ENCODE assay signal across 24 cellular contexts in genomic region chr7:84589012-84589411, GRCh38.
DNase-seq lines count a peak whose midpoint lies in the region; ATAC-seq, FAIRE-seq and TF ChIP-seq lines count a peak whose summit lies in the region.
"Had no signal": no experiment of that assay in that cellular context is flagged by ENCODE, and none has a peak within 500 bp of the region (broad histone marks: within the 10 kb centered on the region; RNA-seq: fewer than 3 reads in every experiment).

No MANE protein-coding gene starts in this region.

- no peaks in the 10 kb centered on the region for H3K79me2 ChIP-seq in GM23338 (replicated peaks; ENCODE audit: insufficient read depth)

- no peaks in the 10 kb centered on the region for H3K27me3 Mint-ChIP-seq in GM23338 (ENCODE audit: insufficient read depth, low read depth, poor library complexity)
- H3K27me3 Mint-ChIP-seq: CD4-positive, CD25-positive, alpha-beta regulatory T cell had no signal

- H3F3A ChIP-seq in GM23338 (replicated peaks; ENCODE audit: low read depth) = no peaks in the 10 kb centered on the region

- ATAC-seq in GM23338 = no peak
- ATAC-seq in lower lobe of right lung = no peak
- ATAC-seq: A549 had no signal

- no peaks in the 10 kb centered on the region for H3K4me1 ChIP-seq in GM23338 (ENCODE audit: insufficient read depth)
- H3K4me1 ChIP-seq in lower lobe of right lung = no peaks in the 10 kb centered on the region
- H3K4me1 ChIP-seq: A549, BE2C, Peyer's patch had no signal

- H3K9me3 Mint-ChIP-seq in GM23338 = 0 out of 3 replicates have a peak, but pooled peaks cover 4% of the 10 kb centered on the region

- no peaks in the 10 kb centered on the region for H3K36me3 Mint-ChIP-seq in GM23338 (ENCODE audit: low read depth)
- H3K36me3 Mint-ChIP-seq: CD4-positive, CD25-positive, alpha-beta regulatory T cell had no signal

- DNase-seq in GM23338 (ENCODE audit: low spot score) (no peak), NCI-H2171 treated with DMSO at 0.1 percent for 48 hours (lab: John Stamatoyannopoulos, UW) (peak; percentile 77), bronchial epithelial cell (ENCODE audit: low read depth) (peak; percentile 67), lower lobe of right lung (peak; percentile 9), ecto neural progenitor cell (ENCODE audit: low spot score) (no peak), AG20443 (ENCODE audit: low spot score) (no peak), hippocampal formation (lab: John Stamatoyannopoulos, UW) (no peak)
- DNase-seq: BE2C; CD4-positive, CD25-positive, alpha-beta regulatory T cell; EL; GF-D8; GM23248; HCEC 1CT; KBM-7; NCI-H1092; NCI-H1436; NCI-H187 treated with DMSO at 0.1 percent for 48 hours; NCI-H2107; NCI-H345; NCI-H774; Peyer's patch had no signal

- no peaks in the 10 kb centered on the region for H3K9me3 ChIP-seq in lower lobe of right lung
- H3K9me3 ChIP-seq: A549, BE2C, Peyer's patch had no signal

- intact Hi-C loops in lower lobe of right lung (cut with DNase I) = no loop called here

- H3K27me3 ChIP-seq in GM23338 (ENCODE audit: insufficient read depth) (no peaks in the 10 kb centered on the region), bronchial epithelial cell (ENCODE audit: control insufficient read depth, insufficient read depth, low read length) (no peaks in the 10 kb centered on the region), lower lobe of right lung (ENCODE audit: low read depth) (no peaks in the 10 kb centered on the region)
- H3K27me3 ChIP-seq: BE2C, Peyer's patch had no signal

- no peak overlapping the region for H3K4me2 ChIP-seq in GM23338
- H3K4me2 ChIP-seq: A549 had no signal

- H3K4me3 ChIP-seq in GM23338 = no peak overlapping the region
- H3K4me3 ChIP-seq in bronchial epithelial cell (ENCODE audit: low read depth, low read length) = no peak overlapping the region
- H3K4me3 ChIP-seq in lower lobe of right lung = no peak overlapping the region
- H3K4me3 ChIP-seq: A549, GM23248, Peyer's patch had no signal

- no peaks in the 10 kb centered on the region for H4K20me1 ChIP-seq in GM23338 (replicated peaks; ENCODE audit: insufficient read depth)

- H3K27ac ChIP-seq in GM23338 (ENCODE audit: low read depth) (no peak overlapping the region), lower lobe of right lung (no peak overlapping the region)
- H3K27ac ChIP-seq: A549, GM23248, HL-60, Peyer's patch had no signal

- H3K4me1 Mint-ChIP-seq in GM23338 = no peaks in the 10 kb centered on the region
- H3K4me1 Mint-ChIP-seq: CD4-positive, CD25-positive, alpha-beta regulatory T cell had no signal

- no peaks in the 10 kb centered on the region for H3K36me3 ChIP-seq in GM23338 (ENCODE audit: insufficient read depth)
- no peaks in the 10 kb centered on the region for H3K36me3 ChIP-seq in bronchial epithelial cell (ENCODE audit: control insufficient read depth, insufficient read depth, low read length)
- H3K36me3 ChIP-seq in lower lobe of right lung = no peaks in the 10 kb centered on the region
- H3K36me3 ChIP-seq: BE2C, Peyer's patch had no signal

- H2AFZ ChIP-seq in GM23338 = no peak overlapping the region
- H2AFZ ChIP-seq: GM23248 had no signal

- no peak overlapping the region for H3K4me3 Mint-ChIP-seq in GM23338
- H3K4me3 Mint-ChIP-seq: CD4-positive, CD25-positive, alpha-beta regulatory T cell had no signal

- FAIRE-seq in bronchial epithelial cell (lab: Jason Lieb, UNC) = peak; percentile 96
- FAIRE-seq: A549, GM19239 had no signal

- no peak for TF ChIP-seq CTCF in GM23338 (conservative IDR thresholded peaks at IDR 0.05; ENCODE audit: low read depth in 2 of 2)
- no peak for TF ChIP-seq CTCF in bronchial epithelial cell (IDR thresholded peaks at IDR 0.05; ENCODE audit: insufficient read depth, low read length, severe bottlenecking)
- TF ChIP-seq CTCF in lower lobe of right lung (IDR thresholded peaks at IDR 0.05) = no peak

- H3K9me2 ChIP-seq in GM23338 (ENCODE audit: insufficient read depth) = peaks cover 18% of the 10 kb centered on the region

- H3K27ac Mint-ChIP-seq in GM23338 = 0 out of 2 replicates have a peak overlapping the region, but pooled peaks have one; percentile 20
- H3K27ac Mint-ChIP-seq: CD4-positive, CD25-positive, alpha-beta regulatory T cell had no signal

TF ChIP-seq in GM23338, 12 proteins besides CTCF, POLR2A, EP300 and RAD21:
- TF ChIP-seq JUNB (IDR thresholded peaks at IDR 0.05; ENCODE audit: unreplicated experiment) (no peak), EZH2phosphoT487 (IDR thresholded peaks at IDR 0.05; ENCODE audit: unreplicated experiment) (no peak)

Comparison
In these comparisons a context has a peak if more than half of its experiments do, and no peak if none do; other contexts are left out.
1. DNase-seq: peak in NCI-H2171 treated with DMSO at 0.1 percent for 48 hours (single experiment), bronchial epithelial cell (single experiment) and lower lobe of right lung (single experiment); none in GM23338 (single experiment), ecto neural progenitor cell (single experiment), AG20443 (single experiment) and hippocampal formation (0 of 2).